ENCODE assay signal across 33 cellular contexts in genomic region chr17:78223765-78224164, GRCh38. TPM values are rescaled to one million over a fixed set of nuclear protein-coding genes. Genes with fewer than 3 reads are reported as not detected.
DNase-seq lines count a peak whose midpoint lies in the region; ATAC-seq and TF ChIP-seq lines count a peak whose summit lies in the region.
"Had no signal": no experiment of that assay in that cellular context is flagged by ENCODE, and none has a peak within 500 bp of the region (broad histone marks: within the 10 kb centered on the region; RNA-seq: fewer than 3 reads in every experiment).

No MANE protein-coding gene starts in this region.

- H3F3A ChIP-seq in GM23248 (ENCODE audit: insufficient read depth) = no peaks in the 10 kb centered on the region

- H3K27ac ChIP-seq in right cardiac atrium (ENCODE audit: low read length) (peak overlapping the region; percentile 21), right atrium auricular region (no peak overlapping the region), dorsolateral prefrontal cortex (peak overlapping the region; percentile 40 to 100 (median 97)), GM23248 (no peak overlapping the region)

- H3K4me1 Mint-ChIP-seq in nephron = peaks cover 39% of the 10 kb centered on the region
- H3K4me1 Mint-ChIP-seq: activated T-helper 17 cell treated with anti-CD3 and anti-CD28 coated beads, Interleukin-2, amount 50 U/mL, for 72 hours had no signal

- peak overlapping the region; percentile 13 to 32 (median 27) for H3K27ac Mint-ChIP-seq in nephron
- H3K27ac Mint-ChIP-seq: activated CD4-positive, alpha-beta memory T cell treated with anti-CD3 and anti-CD28 coated beads for 36 hours; activated naive CD8-positive, alpha-beta T cell treated with anti-CD3 and anti-CD28 coated beads, Interleukin-2, amount 10 ng/mL, durations not matched to agents 7 days and 5 days; activated T-helper 17 cell treated with anti-CD3 and anti-CD28 coated beads, Interleukin-2, amount 50 U/mL, for 72 hours; CD8-positive, alpha-beta T cell; memory B cell had no signal

- H3K36me3 ChIP-seq in right atrium auricular region = no peaks in the 10 kb centered on the region
- no peaks in the 10 kb centered on the region for H3K36me3 ChIP-seq in GM23248 (ENCODE audit: low read depth)
- H3K36me3 ChIP-seq: tibial nerve had no signal

- no peak for ATAC-seq in right cardiac atrium
- ATAC-seq in GM18517 (IDR thresholded peaks at IDR 0.05; ENCODE audit: unreplicated experiment) = no peak
- ATAC-seq: activated CD4-positive, CD25-positive, alpha-beta regulatory T cell treated with anti-CD3 and anti-CD28 coated beads, Interleukin-2, amount 50 U/mL, for 24 hours; activated T-helper 17 cell treated with anti-CD3 and anti-CD28 coated beads, Interleukin-2, amount 50 U/mL, for 72 hours; CD8-positive, alpha-beta T cell; Panc1 had no signal

- intact Hi-C loops in right cardiac atrium (cut with DNase I) (no loop called here), dorsolateral prefrontal cortex (cut with DNase I) (no loop called here)

- WGBS in right cardiac atrium = 80% methylated on average over 3 of the region's 3 CpGs
- WGBS in GM23248 (ENCODE audit: low coverage in 1 of 2, low lambda C conversion rate in 2 of 2, missing lambda C conversion rate in 2 of 2), 2 experiments = 97 to 98% methylated on average over 3 of the region's 3 CpGs

- H3K9ac ChIP-seq in GM23248 = no peak overlapping the region

- peaks cover 19% of the 10 kb centered on the region for H3K27me3 Mint-ChIP-seq in nephron (ENCODE audit: low read depth)
- H3K27me3 Mint-ChIP-seq: activated T-helper 17 cell treated with anti-CD3 and anti-CD28 coated beads, Interleukin-2, amount 50 U/mL, for 72 hours had no signal

- in situ Hi-C loops in GM23248 (cut with MboI) = no loop called here

- H3K79me2 ChIP-seq in GM23248 (ENCODE audit: insufficient read depth) = 0 out of 2 replicates have a peak, but pooled peaks cover 9% of the 10 kb centered on the region

- no peak overlapping the region for H3K4me3 Mint-ChIP-seq in nephron
- H3K4me3 Mint-ChIP-seq: activated CD4-positive, alpha-beta memory T cell treated with anti-CD3 and anti-CD28 coated beads for 36 hours; activated naive CD8-positive, alpha-beta T cell treated with anti-CD3 and anti-CD28 coated beads, Interleukin-2, amount 10 ng/mL, durations not matched to agents 7 days and 5 days; activated T-helper 17 cell treated with anti-CD3 and anti-CD28 coated beads, Interleukin-2, amount 50 U/mL, for 72 hours; CD8-positive, alpha-beta T cell; memory B cell; T-cell had no signal

- peaks cover 2% of the 10 kb centered on the region for H3K4me1 ChIP-seq in right cardiac atrium (ENCODE audit: control insufficient read depth, insufficient read depth, low read length)
- H3K4me1 ChIP-seq in right atrium auricular region = no peaks in the 10 kb centered on the region
- H3K4me1 ChIP-seq in GM23248 (ENCODE audit: insufficient read depth) = no peaks in the 10 kb centered on the region
- H3K4me1 ChIP-seq: tibial nerve had no signal

- no peaks in the 10 kb centered on the region for H4K20me1 ChIP-seq in GM23248 (ENCODE audit: insufficient read depth)

- H3K36me3 Mint-ChIP-seq in nephron (ENCODE audit: low read depth) = peaks cover 32% of the 10 kb centered on the region
- H3K36me3 Mint-ChIP-seq: CD8-positive, alpha-beta T cell; memory B cell; T-cell had no signal

- H2AFZ ChIP-seq in GM23248 = no peak overlapping the region

- no peaks in the 10 kb centered on the region for H3K9me2 ChIP-seq in GM23248 (ENCODE audit: insufficient read depth)

- TF ChIP-seq CTCF in right atrium auricular region (IDR thresholded peaks at IDR 0.05) = no peak
- TF ChIP-seq CTCF in dorsolateral prefrontal cortex (IDR thresholded peaks at IDR 0.05 in 54 of 56, conservative IDR thresholded peaks at IDR 0.05 in 2 of 56; ENCODE audit: low read depth in 1 of 56, partially characterized antibody in 56 of 56) = no peak
- TF ChIP-seq CTCF in nephron (IDR thresholded peaks at IDR 0.05; ENCODE audit: unreplicated experiment in 3 of 3) = no peak

- no peaks in the 10 kb centered on the region for H3K27me3 ChIP-seq in right cardiac atrium (ENCODE audit: control insufficient read depth, insufficient read depth)
- H3K27me3 ChIP-seq in right atrium auricular region = no peaks in the 10 kb centered on the region
- no peaks in the 10 kb centered on the region for H3K27me3 ChIP-seq in dorsolateral prefrontal cortex
- no peaks in the 10 kb centered on the region for H3K27me3 ChIP-seq in GM23248 (replicated peaks; ENCODE audit: insufficient read depth)
- H3K27me3 ChIP-seq: tibial nerve had no signal

- no peak for DNase-seq in right cardiac atrium
- no peak for DNase-seq in right atrium auricular region (ENCODE audit: low spot score)
- no peak for DNase-seq in dorsolateral prefrontal cortex
- DNase-seq in GM23248 = no peak
- DNase-seq in SK-N-DZ (ENCODE audit: low spot score) = no peak
- no peak for DNase-seq in DMS 273 treated with DMSO at 0.1 percent for 48 hours (lab: John Stamatoyannopoulos, UW)
- DNase-seq: activated CD4-positive, alpha-beta memory T cell treated with anti-CD3 and anti-CD28 coated beads for 36 hours; activated CD8-positive, alpha-beta memory T cell treated with anti-CD3 and anti-CD28 coated beads, Interleukin-2, amount 50 U/mL, for 4 hours; activated naive CD8-positive, alpha-beta T cell treated with anti-CD3 and anti-CD28 coated beads, Interleukin-2, amount 10 ng/mL, durations not matched to agents 7 days and 5 days; CD8-positive, alpha-beta T cell; DMS153; NCI-H1105 treated with DMSO at 0.1 percent for 48 hours; NCI-H2029; NCI-H526 treated with DMSO at 0.1 percent for 48 hours; SHP77 treated with DMSO at 0.1 percent for 48 hours; stimulated activated CD4-positive, alpha-beta T cell treated with anti-CD3 and anti-CD28 coated beads, Interleukin-1b, Interleukin-23, amount 100 ng/mL, for 48 hours; stimulated activated CD8-positive, alpha-beta memory T cell treated with anti-CD3 and anti-CD28 coated beads, Interleukin-4, amount 100 ng/mL, for 48 hours; stomach; T-cell had no signal

- H3K4me2 ChIP-seq in GM23248 (ENCODE audit: unreplicated experiment) = no peak overlapping the region
- H3K4me2 ChIP-seq: smooth muscle cell had no signal

- H3K9me3 Mint-ChIP-seq in nephron = no peaks in the 10 kb centered on the region
- H3K9me3 Mint-ChIP-seq: activated CD4-positive, alpha-beta memory T cell treated with anti-CD3 and anti-CD28 coated beads for 36 hours; activated naive CD8-positive, alpha-beta T cell treated with anti-CD3 and anti-CD28 coated beads, Interleukin-2, amount 10 ng/mL, durations not matched to agents 7 days and 5 days; activated T-helper 17 cell treated with anti-CD3 and anti-CD28 coated beads, Interleukin-2, amount 50 U/mL, for 72 hours; CD8-positive, alpha-beta T cell; memory B cell; T-cell had no signal

- H3K4me3 ChIP-seq in right cardiac atrium (ENCODE audit: low read length) (no peak overlapping the region), right atrium auricular region (no peak overlapping the region), dorsolateral prefrontal cortex (no peak overlapping the region), GM23248 (no peak overlapping the region)
- H3K4me3 ChIP-seq: K562, smooth muscle cell, stomach, tibial nerve had no signal

- H3K9me3 ChIP-seq in right cardiac atrium (ENCODE audit: control insufficient read depth, low read length) = no peaks in the 10 kb centered on the region
- no peaks in the 10 kb centered on the region for H3K9me3 ChIP-seq in right atrium auricular region
- no peaks in the 10 kb centered on the region for H3K9me3 ChIP-seq in GM23248 (ENCODE audit: low read depth)
- H3K9me3 ChIP-seq: stomach, tibial nerve had no signal

RNA-seq across cellular contexts. Expression of gene TMEM235, which starts 7.7 kb away (rescaled TPM):
- not detected for total RNA-seq in right cardiac atrium
- polyA plus RNA-seq in right cardiac atrium = not detected
- not detected for total RNA-seq in right atrium auricular region
- 100 to 1,000 TPM in 1 of 120 experiments, 10 to 100 TPM in 97, 1 to 10 TPM in 22; 2.9 to 101 (median 20.6) TPM for total RNA-seq in dorsolateral prefrontal cortex
- not detected in 2 replicates for total RNA-seq in GM23248 (2014; rRNA removed; shearing (Covaris generic))
- not detected in 2 replicates for polyA plus RNA-seq in GM23248 (2016; fragmentation: Nextera tagmentation; extraction: Ambion mirVana)
- polyA plus RNA-seq in SK-N-DZ (2014; cell fraction: cytosol; rRNA removed) = 0.63 TPM in 1 of 2 replicates, not detected in the other
- polyA plus RNA-seq in SK-N-DZ (2014; cell fraction: nucleus; rRNA removed) = 0.60 and 1.3 TPM in 2 replicates
- total RNA-seq: A673; activated CD4-positive, alpha-beta memory T cell treated with anti-CD3 and anti-CD28 coated beads for 36 hours; activated naive CD8-positive, alpha-beta T cell treated with anti-CD3 and anti-CD28 coated beads, Interleukin-2, amount 10 ng/mL, durations not matched to agents 7 days and 5 days; activated T-helper 17 cell treated with anti-CD3 and anti-CD28 coated beads, Interleukin-2, amount 50 U/mL, for 72 hours; CD8-positive, alpha-beta T cell; epithelial cell of proximal tubule; HT1080; K562; M059J; smooth muscle cell; stomach; T-cell; tibial nerve had no signal
- polyA plus RNA-seq: K562, keratinocyte, smooth muscle cell, stomach had no signal

RNA-seq across cellular contexts. Expression of gene BIRC5, which starts 9.7 kb away (rescaled TPM):
- total RNA-seq in right cardiac atrium (1 to 10 TPM in 2 of 4 donors, under 1 TPM in 1, not detected in 1; 0.17 to 1.3 (median 1.1) TPM), right atrium auricular region (1 to 10 TPM in 1 of 2 donors, not detected in 1; 3.7 TPM), dorsolateral prefrontal cortex (1 to 10 TPM in 29 of 120 experiments, under 1 TPM in 66, not detected in 25; 0.16 to 2.8 (median 0.68) TPM)
- polyA plus RNA-seq in right cardiac atrium (0.29 TPM), GM23248 (2016; fragmentation: Nextera tagmentation; extraction: Ambion mirVana) (42.3 and 44.4 TPM in 2 replicates)
- 30.9 and 32.5 TPM in 2 replicates for total RNA-seq in GM23248 (2014; rRNA removed; shearing (Covaris generic))
- 200 and 212 TPM in 2 replicates for polyA plus RNA-seq in SK-N-DZ (2014; cell fraction: cytosol; rRNA removed)
- 123 and 127 TPM in 2 replicates for polyA plus RNA-seq in SK-N-DZ (2014; cell fraction: nucleus; rRNA removed)

RNA-seq across cellular contexts. Expression of gene AFMID, which starts 36.6 kb away (rescaled TPM):
- total RNA-seq in right cardiac atrium = 10 to 100 TPM; 17.5 to 53.3 (median 37.2) TPM
- polyA plus RNA-seq in right cardiac atrium = 30.6 TPM
- 10 to 100 TPM; 28.6 to 35.3 TPM for total RNA-seq in right atrium auricular region
- 100 to 1,000 TPM in 13 of 120 experiments, 10 to 100 TPM in 107; 32.6 to 162 (median 68.4) TPM for total RNA-seq in dorsolateral prefrontal cortex
- 20.4 and 22.9 TPM in 2 replicates for total RNA-seq in GM23248 (2014; rRNA removed; shearing (Covaris generic))
- polyA plus RNA-seq in GM23248 (2016; fragmentation: Nextera tagmentation; extraction: Ambion mirVana) = 22.2 and 24.1 TPM in 2 replicates
- polyA plus RNA-seq in SK-N-DZ (2014; cell fraction: cytosol; rRNA removed) = 49.4 and 55.0 TPM in 2 replicates
- 43.4 and 56.3 TPM in 2 replicates for polyA plus RNA-seq in SK-N-DZ (2014; cell fraction: nucleus; rRNA removed)

RNA-seq across cellular contexts. Expression of gene TK1, which starts 36.9 kb away (rescaled TPM):
- total RNA-seq in right cardiac atrium = 1 to 10 TPM in 2 of 4 donors, under 1 TPM in 2; 0.51 to 5.2 (median 1.9) TPM
- polyA plus RNA-seq in right cardiac atrium = 1.2 TPM
- 1 to 10 TPM; 2.2 TPM for total RNA-seq in right atrium auricular region
- 1 to 10 TPM in 109 of 120 experiments, under 1 TPM in 11; 0.55 to 5.6 (median 1.9) TPM for total RNA-seq in dorsolateral prefrontal cortex
- 58.6 and 84.5 TPM in 2 replicates for total RNA-seq in GM23248 (2014; rRNA removed; shearing (Covaris generic))
- polyA plus RNA-seq in GM23248 (2016; fragmentation: Nextera tagmentation; extraction: Ambion mirVana) = 79.4 and 83.5 TPM in 2 replicates
- polyA plus RNA-seq in SK-N-DZ (2014; cell fraction: cytosol; rRNA removed) = 77.3 and 87.6 TPM in 2 replicates
- polyA plus RNA-seq in SK-N-DZ (2014; cell fraction: nucleus; rRNA removed) = 44.3 and 60.3 TPM in 2 replicates

RNA-seq across cellular contexts. Expression of gene SYNGR2, which starts 55.4 kb away (rescaled TPM):
- total RNA-seq in right cardiac atrium (10 to 100 TPM; 81.9 to 92.2 (median 83.9) TPM), right atrium auricular region (100 to 1,000 TPM in 1 of 2 donors, 10 to 100 TPM in 1; 52.8 to 129 TPM), dorsolateral prefrontal cortex (100 to 1,000 TPM in 3 of 120 experiments, 10 to 100 TPM in 117; 19.6 to 122 (median 45.6) TPM)
- polyA plus RNA-seq in right cardiac atrium (85.8 TPM), GM23248 (2016; fragmentation: Nextera tagmentation; extraction: Ambion mirVana) (19.3 and 19.9 TPM in 2 replicates)
- total RNA-seq in GM23248 (2014; rRNA removed; shearing (Covaris generic)) = 6.2 and 15.4 TPM in 2 replicates
- polyA plus RNA-seq in SK-N-DZ (2014; cell fraction: cytosol; rRNA removed) = 6.6 and 7.1 TPM in 2 replicates
- 11.0 and 12.7 TPM in 2 replicates for polyA plus RNA-seq in SK-N-DZ (2014; cell fraction: nucleus; rRNA removed)

Comparison
In these comparisons a context has a peak if more than half of its experiments do, and no peak if none do; other contexts are left out.
1. H3K27ac ChIP-seq: peak in right cardiac atrium (single experiment) and dorsolateral prefrontal cortex (59 of 59); none in right atrium auricular region (0 of 2) and GM23248 (single experiment).